ENCODE assay signal across 33 cellular contexts in genomic region chr3:101884776-101885175, GRCh38.
"Had no signal": no experiment of that assay in that cellular context is flagged by ENCODE, and none has a peak within 500 bp of the region (broad histone marks: within the 10 kb centered on the region; RNA-seq: fewer than 3 reads in every experiment).

No MANE protein-coding gene starts in this region.

- H3K27ac ChIP-seq: body of pancreas, KMS-11, VCaP had no signal

- FAIRE-seq: astrocyte had no signal

- H3K4me1 ChIP-seq: body of pancreas had no signal

- H3K27me3 ChIP-seq: body of pancreas had no signal

- H3K4me3 ChIP-seq: body of pancreas had no signal

- DNase-seq: activated B cell treated with CpG ODN at 0.5 μM for 24 hours; activated CD4-positive, alpha-beta memory T cell treated with anti-CD3 and anti-CD28 coated beads for 36 hours; activated CD4-positive, alpha-beta T cell treated with anti-CD3 and anti-CD28 coated beads for 4 hours; activated CD4-positive, alpha-beta T cell treated with anti-CD3 and anti-CD28 coated beads, Interleukin-2, amount 50 U/mL, for 1 hour; activated CD4-positive, CD25-positive, alpha-beta regulatory T cell treated with anti-CD3 and anti-CD28 coated beads, Interleukin-2, amount 50 U/mL, for 72 hours; activated CD8-positive, alpha-beta memory T cell treated with anti-CD3 and anti-CD28 coated beads, Interleukin-2, amount 10 ng/mL, durations not matched to agents 7 days and 5 days; activated effector memory CD4-positive, alpha-beta T cell treated with anti-CD3 and anti-CD28 coated beads, Interleukin-2, amount 50 U/mL, for 16 hours; activated naive CD4-positive, alpha-beta T cell; activated naive CD4-positive, alpha-beta T cell treated with anti-CD3 and anti-CD28 coated beads, Interleukin-2, amount 50 U/mL, for 16 hours; activated naive CD8-positive, alpha-beta T cell treated with anti-CD3 and anti-CD28 coated beads, Interleukin-2, amount 10 ng/mL, durations not matched to agents 7 days and 5 days; activated T-cell treated with anti-CD3 and anti-CD28 coated beads, Interleukin-2, amount 50 U/mL, for 1 hour; activated T-cell treated with anti-CD3 and anti-CD28 coated beads, Interleukin-2, amount 50 U/mL, for 72 hours; amygdala; body of pancreas; central memory CD4-positive, alpha-beta T cell; MM.1S; MV-4-11; NCI-H1092; NCI-H1436 treated with DMSO at 0.1 percent for 48 hours; NCI-H1694 treated with DMSO at 0.1 percent for 48 hours; NCI-H2029; NCI-H345; NCI-H524 treated with DMSO at 0.1 percent for 48 hours; SW 1271; T-helper 1 cell; T-helper 2 cell; T-helper 9 cell had no signal

- H3K9me3 ChIP-seq: body of pancreas had no signal

- H3K9ac ChIP-seq: KMS-11 had no signal

- ATAC-seq: activated CD8-positive, alpha-beta memory T cell treated with anti-CD3 and anti-CD28 coated beads, Interleukin-2, amount 10 ng/mL, durations not matched to agents 7 days and 5 days; activated T-cell treated with anti-CD3 and anti-CD28 coated beads, Interleukin-2, amount 50 U/mL, for 72 hours; activated T-helper 17 cell treated with anti-CD3 and anti-CD28 coated beads, Interleukin-2, amount 50 U/mL, for 72 hours; body of pancreas; Panc1; Right ventricle myocardium inferior had no signal

- H3K4me2 ChIP-seq: KMS-11 had no signal
